9 cellular contexts compared by ENCODE assay signal in genomic region chr7:151381333-151382078, GRCh38. TPM values are rescaled to one million over a fixed set of nuclear protein-coding genes. Genes with fewer than 3 reads are reported as not detected.
A peak's percentile ranks its signal among the peaks of the same experiment; 100 is the strongest.
DNase-seq lines count a peak whose midpoint lies in the region; ATAC-seq lines count a peak whose summit lies in the region.
"Had no signal": no experiment of that assay in that cellular context is flagged by ENCODE, and none has a peak within 500 bp of the region (broad histone marks: within the 10 kb centered on the region; RNA-seq: fewer than 3 reads in every experiment).

No MANE protein-coding gene starts in this region.

- DNase-seq in activated CD4-positive, alpha-beta memory T cell treated with anti-CD3 and anti-CD28 coated beads for 36 hours = peak; percentile 35
- DNase-seq in activated CD4-positive, alpha-beta memory T cell treated with anti-CD3 and anti-CD28 coated beads, Interleukin-2, amount 10 ng/mL, durations not matched to agents 7 days and 5 days = no peak
- DNase-seq in activated T-cell treated with anti-CD3 and anti-CD28 coated beads for 48 hours (ENCODE audit: low read depth) (peak; percentile 12), glomerular visceral epithelial cell (ENCODE audit: extremely low spot score) (no peak)
- peak; percentile 34 for DNase-seq in stimulated activated naive B cell treated with anti-CD40 and anti-IgM and Interleukin-4, amounts not matched to agents 10 μg/mL and 1 μg/mL and 100 μg/mL, for 72 hours

- intact Hi-C loops in activated CD4-positive, alpha-beta memory T cell treated with anti-CD3 and anti-CD28 coated beads for 36 hours (cut with micrococcal nuclease) = no loop called here

- H3K4me1 Mint-ChIP-seq in activated CD4-positive, alpha-beta memory T cell treated with anti-CD3 and anti-CD28 coated beads for 36 hours (ENCODE audit: low read depth) = peaks cover 6% of the 10 kb centered on the region
- peaks cover 8% of the 10 kb centered on the region for H3K4me1 Mint-ChIP-seq in activated CD4-positive, alpha-beta memory T cell treated with anti-CD3 and anti-CD28 coated beads, Interleukin-2, amount 10 ng/mL, durations not matched to agents 7 days and 5 days
- H3K4me1 Mint-ChIP-seq in stimulated activated naive B cell treated with anti-CD40 and anti-IgM and Interleukin-4, amounts not matched to agents 10 μg/mL and 1 μg/mL and 100 μg/mL, for 72 hours = peaks cover 14 to 25% of the 10 kb centered on the region in 2 donors

- CTCF ChIA-PET in activated CD4-positive, alpha-beta memory T cell treated with anti-CD3 and anti-CD28 coated beads for 36 hours (lab: Charles Lee) = no interaction called here
- CTCF ChIA-PET in activated CD4-positive, alpha-beta memory T cell treated with anti-CD3 and anti-CD28 coated beads, Interleukin-2, amount 10 ng/mL, durations not matched to agents 7 days and 5 days (lab: Charles Lee) = interaction anchor here (1.3 kb wide), 1 partner anchor 13 kb away, joined by 3 read pairs; no protein-coding TSS in a partner anchor

- no peaks in the 10 kb centered on the region for H3K9me3 Mint-ChIP-seq in activated CD4-positive, alpha-beta memory T cell treated with anti-CD3 and anti-CD28 coated beads for 36 hours
- no peaks in the 10 kb centered on the region for H3K9me3 Mint-ChIP-seq in activated CD4-positive, alpha-beta memory T cell treated with anti-CD3 and anti-CD28 coated beads, Interleukin-2, amount 10 ng/mL, durations not matched to agents 7 days and 5 days
- H3K9me3 Mint-ChIP-seq in stimulated activated naive B cell treated with anti-CD40 and anti-IgM and Interleukin-4, amounts not matched to agents 10 μg/mL and 1 μg/mL and 100 μg/mL, for 72 hours = no peaks in the 10 kb centered on the region

- H3K27ac Mint-ChIP-seq in activated CD4-positive, alpha-beta memory T cell treated with anti-CD3 and anti-CD28 coated beads for 36 hours = no peak overlapping the region
- H3K27ac Mint-ChIP-seq in activated CD4-positive, alpha-beta memory T cell treated with anti-CD3 and anti-CD28 coated beads, Interleukin-2, amount 10 ng/mL, durations not matched to agents 7 days and 5 days = no peak overlapping the region
- peak overlapping the region; percentile 81 for H3K27ac Mint-ChIP-seq in stimulated activated naive B cell treated with anti-CD40 and anti-IgM and Interleukin-4, amounts not matched to agents 10 μg/mL and 1 μg/mL and 100 μg/mL, for 72 hours

- peak overlapping the region; percentile 51 for H3K4me3 ChIP-seq in iPS-18c (ENCODE audit: insufficient read depth, low read depth, low read length)

- POLR2A ChIA-PET in activated CD4-positive, alpha-beta memory T cell treated with anti-CD3 and anti-CD28 coated beads for 36 hours (lab: Charles Lee) = no interaction called here
- POLR2A ChIA-PET in activated CD4-positive, alpha-beta memory T cell treated with anti-CD3 and anti-CD28 coated beads, Interleukin-2, amount 10 ng/mL, durations not matched to agents 7 days and 5 days (lab: Charles Lee) = no interaction called here

- H3K36me3 Mint-ChIP-seq in activated CD4-positive, alpha-beta memory T cell treated with anti-CD3 and anti-CD28 coated beads for 36 hours = no peaks in the 10 kb centered on the region
- peaks cover 14% of the 10 kb centered on the region for H3K36me3 Mint-ChIP-seq in activated CD4-positive, alpha-beta memory T cell treated with anti-CD3 and anti-CD28 coated beads, Interleukin-2, amount 10 ng/mL, durations not matched to agents 7 days and 5 days (ENCODE audit: low read depth)
- H3K36me3 Mint-ChIP-seq in stimulated activated naive B cell treated with anti-CD40 and anti-IgM and Interleukin-4, amounts not matched to agents 10 μg/mL and 1 μg/mL and 100 μg/mL, for 72 hours = peaks cover 14 to 30% of the 10 kb centered on the region in 2 donors

- peaks cover 9% of the 10 kb centered on the region for H3K27me3 Mint-ChIP-seq in activated CD4-positive, alpha-beta memory T cell treated with anti-CD3 and anti-CD28 coated beads for 36 hours
- H3K27me3 Mint-ChIP-seq in activated CD4-positive, alpha-beta memory T cell treated with anti-CD3 and anti-CD28 coated beads, Interleukin-2, amount 10 ng/mL, durations not matched to agents 7 days and 5 days = peaks cover 26% of the 10 kb centered on the region
- H3K27me3 Mint-ChIP-seq in stimulated activated naive B cell treated with anti-CD40 and anti-IgM and Interleukin-4, amounts not matched to agents 10 μg/mL and 1 μg/mL and 100 μg/mL, for 72 hours = peaks cover 7 to 13% of the 10 kb centered on the region in 2 donors

- H3K9me3 ChIP-seq in iPS-18c (ENCODE audit: control insufficient read depth, insufficient read depth, low read length) = peaks cover 2% of the 10 kb centered on the region

- H3K4me3 Mint-ChIP-seq in activated CD4-positive, alpha-beta memory T cell treated with anti-CD3 and anti-CD28 coated beads for 36 hours = peak overlapping the region; percentile 8
- H3K4me3 Mint-ChIP-seq in activated CD4-positive, alpha-beta memory T cell treated with anti-CD3 and anti-CD28 coated beads, Interleukin-2, amount 10 ng/mL, durations not matched to agents 7 days and 5 days = no peak overlapping the region
- H3K4me3 Mint-ChIP-seq in stimulated activated naive B cell treated with anti-CD40 and anti-IgM and Interleukin-4, amounts not matched to agents 10 μg/mL and 1 μg/mL and 100 μg/mL, for 72 hours = peak overlapping the region; percentile 75 to 80

- peak; percentile 73 for ATAC-seq in stimulated activated naive B cell treated with anti-CD40 and anti-IgM and Interleukin-4, amounts not matched to agents 10 μg/mL and 1 μg/mL and 100 μg/mL, for 72 hours (replicated peaks)
- ATAC-seq in HG03135 (IDR thresholded peaks at IDR 0.05; ENCODE audit: unreplicated experiment) = no peak
- ATAC-seq in GM21528 (IDR thresholded peaks at IDR 0.05; ENCODE audit: low FRiP score, unreplicated experiment) = no peak

RNA-seq across cellular contexts. Expression of gene WDR86, which starts 28.3 kb away (rescaled TPM):
- total RNA-seq in activated CD4-positive, alpha-beta memory T cell treated with anti-CD3 and anti-CD28 coated beads for 36 hours = under 1 TPM; 0.17 to 0.43 TPM
- total RNA-seq in activated CD4-positive, alpha-beta memory T cell treated with anti-CD3 and anti-CD28 coated beads, Interleukin-2, amount 10 ng/mL, durations not matched to agents 7 days and 5 days = 1 to 10 TPM in 1 of 2 experiments, under 1 TPM in 1; 0.50 to 1.1 TPM
- total RNA-seq: myocyte had no signal

RNA-seq across cellular contexts. Expression of gene NUB1, which starts 39.9 kb away (rescaled TPM):
- 10 to 100 TPM; 48.0 to 48.6 TPM for total RNA-seq in activated CD4-positive, alpha-beta memory T cell treated with anti-CD3 and anti-CD28 coated beads for 36 hours
- 10 to 100 TPM; 62.1 to 67.3 TPM for total RNA-seq in activated CD4-positive, alpha-beta memory T cell treated with anti-CD3 and anti-CD28 coated beads, Interleukin-2, amount 10 ng/mL, durations not matched to agents 7 days and 5 days

RNA-seq across cellular contexts. Expression of gene CRYGN, which starts 58.4 kb away (rescaled TPM):
- under 1 TPM in 1 of 2 experiments, not detected in 1; 0.21 TPM for total RNA-seq in activated CD4-positive, alpha-beta memory T cell treated with anti-CD3 and anti-CD28 coated beads for 36 hours
- under 1 TPM in 1 of 2 experiments, not detected in 1; 0.35 TPM for total RNA-seq in activated CD4-positive, alpha-beta memory T cell treated with anti-CD3 and anti-CD28 coated beads, Interleukin-2, amount 10 ng/mL, durations not matched to agents 7 days and 5 days

Comparison
In these comparisons a context has a peak if more than half of its experiments do, and no peak if none do; other contexts are left out.
1. DNase-seq: peak in activated CD4-positive, alpha-beta memory T cell treated with anti-CD3 and anti-CD28 coated beads for 36 hours (single experiment), activated T-cell treated with anti-CD3 and anti-CD28 coated beads for 48 hours (single experiment) and stimulated activated naive B cell treated with anti-CD40 and anti-IgM and Interleukin-4, amounts not matched to agents 10 μg/mL and 1 μg/mL and 100 μg/mL, for 72 hours (single experiment); none in activated CD4-positive, alpha-beta memory T cell treated with anti-CD3 and anti-CD28 coated beads, Interleukin-2, amount 10 ng/mL, durations not matched to agents 7 days and 5 days (single experiment) and glomerular visceral epithelial cell (single experiment).
2. ATAC-seq: peak in stimulated activated naive B cell treated with anti-CD40 and anti-IgM and Interleukin-4, amounts not matched to agents 10 μg/mL and 1 μg/mL and 100 μg/mL, for 72 hours (2 of 2); none in HG03135 (single experiment) and GM21528 (single experiment).